8 cellular contexts compared by ENCODE assay signal in the genomic region with DNA sequence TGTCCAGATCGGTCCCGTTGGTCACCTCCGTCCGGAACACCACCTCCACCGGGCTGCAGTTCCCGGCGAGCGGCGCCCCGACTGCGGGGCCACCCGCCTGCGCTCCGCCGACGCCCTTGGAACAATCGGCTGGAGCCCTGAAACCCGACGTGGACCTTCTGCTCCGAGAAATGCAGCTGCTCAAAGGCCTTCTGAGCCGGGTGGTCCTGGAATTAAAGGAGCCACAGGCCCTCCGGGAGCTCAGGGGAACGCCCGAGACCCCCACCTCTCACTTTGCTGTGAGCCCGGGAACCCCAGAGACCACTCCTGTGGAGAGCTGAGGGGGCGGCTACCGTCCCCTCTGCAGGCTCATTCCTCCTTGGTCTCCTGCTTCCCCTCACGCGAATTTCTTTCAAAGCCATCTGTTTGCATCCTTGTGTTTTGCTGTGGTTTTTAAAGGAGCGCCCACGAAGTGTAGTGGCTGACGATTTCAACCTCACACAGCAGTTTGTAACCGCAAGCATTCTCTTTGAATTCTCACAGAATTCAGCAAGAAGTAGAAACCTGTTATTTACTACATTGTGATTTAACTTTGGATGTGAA. TPM values are rescaled to one million over a fixed set of nuclear protein-coding genes. Genes with fewer than 3 reads are reported as not detected.
DNase-seq lines count a peak whose midpoint lies in the region; ATAC-seq and TF ChIP-seq lines count a peak whose summit lies in the region.

No MANE protein-coding gene starts in this region.

- CTCF ChIA-PET in HEK293T (lab: Yijun Ruan, JAX), result interaction anchor here (1.0 to 1.7 kb wide), 4 partner anchors 10 to 240 kb away, joined by 3 to 8 read pairs (median 4); no protein-coding TSS in a partner anchor
- CTCF ChIA-PET in Panc1 (lab: Charles Lee), result interaction anchor here (0.6 to 2.4 kb wide), 4 partner anchors 10 to 243 kb away, joined by 3 to 9 read pairs (median 4); no protein-coding TSS in a partner anchor

- H3K4me1 ChIP-seq in Panc1 (ENCODE audit: control insufficient read depth, insufficient read depth, low read length) (peaks cover 6% of the 10 kb centered on the region; the same call in 1 of the 2 replicates), body of pancreas (peaks cover 16% of the 10 kb centered on the region), stomach (peaks cover 8 to 26% (median 19%) of the 10 kb centered on the region in 4 donors)

- BruUV-seq in Panc1 (replicated peaks; lab: Mats Ljungman, UMichigan), result no TSS peak

- in situ Hi-C loops in Panc1 (cut with HindIII; ENCODE audit: low pct_unique_long_range_greater_than_20kb, low sequenced_read_pairs), result loop anchor here (25.0 kb wide), 1 partner anchor 190 kb away; a partner anchor contains a TSS

- TF ChIP-seq CTCF in GM12864 (IDR thresholded peaks at IDR 0.05; ENCODE audit: low read depth, low read length, missing control alignments), result no peak
- no peak for TF ChIP-seq CTCF in Panc1 (IDR thresholded peaks at IDR 0.05)
- no peak for TF ChIP-seq CTCF in body of pancreas (IDR thresholded peaks at IDR 0.05)
- no peak for TF ChIP-seq CTCF in stomach (IDR thresholded peaks at IDR 0.05)

- TF ChIP-seq EP300 in stomach (IDR thresholded peaks at IDR 0.05), result no peak

- H3K27ac ChIP-seq in Panc1 (ENCODE audit: low read length) (peak overlapping the region; percentile 75), body of pancreas (peak overlapping the region; percentile 73 to 82 (median 80)), stomach (peak overlapping the region; percentile 69 to 90 (median 88))

- TF ChIP-seq POLR2A in body of pancreas (IDR thresholded peaks at IDR 0.05) (no peak), stomach (IDR thresholded peaks at IDR 0.05) (no peak)

- H3K36me3 ChIP-seq in Panc1 (ENCODE audit: control insufficient read depth, insufficient read depth, low read length) (no peaks in the 10 kb centered on the region; the same call in 1 of the 2 replicates), body of pancreas (replicated peaks in 1 of 2; ENCODE audit: insufficient read depth in 1 of 2, low read depth in 2 of 2) (no peaks in the 10 kb centered on the region), stomach (no peaks in the 10 kb centered on the region)

- H3K27me3 ChIP-seq in Panc1 (ENCODE audit: control insufficient read depth, insufficient read depth, low read length) (no peaks in the 10 kb centered on the region), body of pancreas (no peaks in the 10 kb centered on the region), stomach (peaks cover 0 to 48% (median 0%) of the 10 kb centered on the region in 3 donors)

- WGBS in body of pancreas, 2 donors, result 2 to 11% methylated on average over 10 to 33 of the region's 33 CpGs
- 2 to 10% (median 3%) methylated on average over 26 to 33 of the region's 33 CpGs for WGBS in stomach, 5 donors

- DNase-seq in GM12864 (ENCODE audit: low read depth), result no peak
- no peak for DNase-seq in HEK293T (ENCODE audit: extremely low spot score)
- no peak for DNase-seq in Panc1 (ENCODE audit: low read depth, low spot score)
- DNase-seq in body of pancreas, result no peak
- DNase-seq in kidney glomerular epithelial cell (lab: John Stamatoyannopoulos, UW), result peak; percentile 16
- DNase-seq in stomach, result no peak
- no peak for DNase-seq in left colon
- DNase-seq in NCI-H2081 (lab: John Stamatoyannopoulos, UW), result no peak

- POLR2A ChIA-PET in HEK293T (lab: Yijun Ruan, JAX), result interaction anchor here (0.7 to 2.4 kb wide), 6 partner anchors 11 to 178 kb away, joined by 3 to 20 read pairs (median 4); a partner anchor contains a TSS
- POLR2A ChIA-PET in Panc1 (lab: Charles Lee), result no interaction called here

- ATAC-seq in Panc1 (no peak), body of pancreas (no peak), left colon (no peak)

- H3K4me3 ChIP-seq in GM12864 (ENCODE audit: low read depth, low read length) (peak overlapping the region; percentile 74), Panc1 (ENCODE audit: low read depth in 2 of 2, low read length in 2 of 2) (peak overlapping the region; percentile 56 to 89), body of pancreas (peak overlapping the region; percentile 11 to 55), stomach (peak overlapping the region; percentile 68 to 93 (median 78))

- intact Hi-C loops in Panc1 (cut with micrococcal nuclease; ENCODE audit: unreplicated experiment) (no loop called here), body of pancreas (cut with DNase I) (no loop called here), stomach (cut with DNase I; ENCODE audit: low total_unique reads) (no loop called here), left colon (cut with DNase I, micrococcal nuclease) (no loop called here)

- H3K9me3 ChIP-seq in Panc1 (ENCODE audit: control insufficient read depth, insufficient read depth, low read depth, low read length) (no peaks in the 10 kb centered on the region), body of pancreas (no peaks in the 10 kb centered on the region), stomach (no peaks in the 10 kb centered on the region)

TF ChIP-seq in HEK293T, 16 proteins besides CTCF, POLR2A, EP300 and RAD21:
- no peak for TF ChIP-seq TARDBP (IDR thresholded peaks at IDR 0.05)
- TF ChIP-seq L3MBTL2 (conservative IDR thresholded peaks at IDR 0.05), result peak; percentile 74

RNA-seq across cellular contexts. Expression of a gene that starts 6.1 kb away (rescaled TPM):
- total RNA-seq in Panc1 (2021; ENCODE audit: unreplicated experiment) (0.41 TPM), body of pancreas (not detected), stomach (1 to 10 TPM in 1 of 5 donors, under 1 TPM in 1, not detected in 3; 0.55 to 3.8 TPM), left colon (not detected)
- not detected for polyA plus RNA-seq in Panc1 (2012; ENCODE audit: insufficient read length)
- polyA plus RNA-seq in stomach, result under 1 TPM in 2 of 3 donors, not detected in 1; 0.30 to 0.68 TPM

RNA-seq across cellular contexts. Expression of a gene that starts 20.4 kb away (rescaled TPM):
- total RNA-seq in Panc1 (2021; ENCODE audit: unreplicated experiment) (0.15 TPM), body of pancreas (not detected), stomach (1 to 10 TPM in 1 of 5 donors, not detected in 4; 2.6 TPM), left colon (1 to 10 TPM in 1 of 2 donors, under 1 TPM in 1; 0.34 to 1.6 TPM)
- not detected for polyA plus RNA-seq in Panc1 (2012; ENCODE audit: insufficient read length)
- 1 to 10 TPM in 2 of 3 donors, not detected in 1; 1.8 to 3.4 TPM for polyA plus RNA-seq in stomach

RNA-seq across cellular contexts. Expression of a gene that starts 22.2 kb away (rescaled TPM):
- total RNA-seq in Panc1 (2021; ENCODE audit: unreplicated experiment), result 22.0 TPM
- polyA plus RNA-seq in Panc1 (2012; ENCODE audit: insufficient read length), result 17.3 TPM
- total RNA-seq in body of pancreas, result 10 to 100 TPM in 1 of 2 donors, 1 to 10 TPM in 1; 8.2 to 23.3 TPM
- total RNA-seq in stomach, result 10 to 100 TPM in 4 of 5 donors, 1 to 10 TPM in 1; 1.8 to 39.1 (median 22.2) TPM
- 10 to 100 TPM; 14.1 to 26.7 (median 20.2) TPM for polyA plus RNA-seq in stomach
- total RNA-seq in left colon, result 10 to 100 TPM; 13.3 to 17.4 TPM

RNA-seq across cellular contexts. Expression of a gene that starts 38.7 kb away (rescaled TPM):
- total RNA-seq in Panc1 (2021; ENCODE audit: unreplicated experiment) (16.4 TPM), body of pancreas (10 to 100 TPM; 12.5 to 16.3 TPM), stomach (10 to 100 TPM in 4 of 5 donors, 1 to 10 TPM in 1; 5.5 to 54.3 (median 22.7) TPM), left colon (10 to 100 TPM; 23.8 to 26.1 TPM)
- polyA plus RNA-seq in Panc1 (2012; ENCODE audit: insufficient read length), result 8.4 TPM
- 1 to 10 TPM; 3.4 to 4.4 (median 3.6) TPM for polyA plus RNA-seq in stomach
